In genomic region chr18:63890950-63891304, GRCh38 we compare ENCODE assay signal across 2 cellular contexts.
TF ChIP-seq lines count a peak whose summit lies in the region.

No MANE protein-coding gene starts in this region.

TF ChIP-seq in A549, 52 proteins besides CTCF, POLR2A, EP300 and RAD21:
- TF ChIP-seq SMC3 (IDR thresholded peaks at IDR 0.05) (peak; percentile 37; the same call in 1 of the 3 replicates), CHD4 (IDR thresholded peaks at IDR 0.05; ENCODE audit: borderline replicate concordance) (no peak)

TF ChIP-seq in SK-N-SH, 30 proteins besides CTCF, POLR2A, EP300 and RAD21:
- TF ChIP-seq ELF1 (IDR thresholded peaks at IDR 0.05) (no peak), SMC3 (IDR thresholded peaks at IDR 0.05; ENCODE audit: low read depth, low read length) (peak; percentile 45; the same call in 1 of the 2 replicates)
